ENCODE assay signal across 1 cellular context in genomic region chr1:153548722-153549695, GRCh38.
TF ChIP-seq lines count a peak whose summit lies in the region.

A gene with protein sequence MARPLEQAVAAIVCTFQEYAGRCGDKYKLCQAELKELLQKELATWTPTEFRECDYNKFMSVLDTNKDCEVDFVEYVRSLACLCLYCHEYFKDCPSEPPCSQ (minus strand): TSS chr1:153549258. CDS start chr1:153548485, 773 bp downstream.

TF ChIP-seq in HEK293, 187 proteins besides CTCF, POLR2A, EP300 and RAD21 (continued from another document):
- TF ChIP-seq, protein P1, sequence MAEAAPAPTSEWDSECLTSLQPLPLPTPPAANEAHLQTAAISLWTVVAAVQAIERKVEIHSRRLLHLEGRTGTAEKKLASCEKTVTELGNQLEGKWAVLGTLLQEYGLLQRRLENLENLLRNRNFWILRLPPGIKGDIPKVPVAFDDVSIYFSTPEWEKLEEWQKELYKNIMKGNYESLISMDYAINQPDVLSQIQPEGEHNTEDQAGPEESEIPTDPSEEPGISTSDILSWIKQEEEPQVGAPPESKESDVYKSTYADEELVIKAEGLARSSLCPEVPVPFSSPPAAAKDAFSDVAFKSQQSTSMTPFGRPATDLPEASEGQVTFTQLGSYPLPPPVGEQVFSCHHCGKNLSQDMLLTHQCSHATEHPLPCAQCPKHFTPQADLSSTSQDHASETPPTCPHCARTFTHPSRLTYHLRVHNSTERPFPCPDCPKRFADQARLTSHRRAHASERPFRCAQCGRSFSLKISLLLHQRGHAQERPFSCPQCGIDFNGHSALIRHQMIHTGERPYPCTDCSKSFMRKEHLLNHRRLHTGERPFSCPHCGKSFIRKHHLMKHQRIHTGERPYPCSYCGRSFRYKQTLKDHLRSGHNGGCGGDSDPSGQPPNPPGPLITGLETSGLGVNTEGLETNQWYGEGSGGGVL (tag by site-specific recombination; IDR thresholded peaks at IDR 0.05) = peak; percentile 49; the same call in 1 of the 2 replicates
- TF ChIP-seq ZNF239 (tag by site-specific recombination; IDR thresholded peaks at IDR 0.05) (no peak), HOXA7 (CRISPR knock-in tag; IDR thresholded peaks at IDR 0.05; ENCODE audit: borderline replicate concordance) (no peak), HOXD13 (CRISPR knock-in tag; IDR thresholded peaks at IDR 0.05; ENCODE audit: borderline replicate concordance) (no peak), ZNF501 (tag by site-specific recombination; IDR thresholded peaks at IDR 0.05) (no peak)
